Comparison of ENCODE assay signal across 12 cellular contexts in the genomic region with DNA sequence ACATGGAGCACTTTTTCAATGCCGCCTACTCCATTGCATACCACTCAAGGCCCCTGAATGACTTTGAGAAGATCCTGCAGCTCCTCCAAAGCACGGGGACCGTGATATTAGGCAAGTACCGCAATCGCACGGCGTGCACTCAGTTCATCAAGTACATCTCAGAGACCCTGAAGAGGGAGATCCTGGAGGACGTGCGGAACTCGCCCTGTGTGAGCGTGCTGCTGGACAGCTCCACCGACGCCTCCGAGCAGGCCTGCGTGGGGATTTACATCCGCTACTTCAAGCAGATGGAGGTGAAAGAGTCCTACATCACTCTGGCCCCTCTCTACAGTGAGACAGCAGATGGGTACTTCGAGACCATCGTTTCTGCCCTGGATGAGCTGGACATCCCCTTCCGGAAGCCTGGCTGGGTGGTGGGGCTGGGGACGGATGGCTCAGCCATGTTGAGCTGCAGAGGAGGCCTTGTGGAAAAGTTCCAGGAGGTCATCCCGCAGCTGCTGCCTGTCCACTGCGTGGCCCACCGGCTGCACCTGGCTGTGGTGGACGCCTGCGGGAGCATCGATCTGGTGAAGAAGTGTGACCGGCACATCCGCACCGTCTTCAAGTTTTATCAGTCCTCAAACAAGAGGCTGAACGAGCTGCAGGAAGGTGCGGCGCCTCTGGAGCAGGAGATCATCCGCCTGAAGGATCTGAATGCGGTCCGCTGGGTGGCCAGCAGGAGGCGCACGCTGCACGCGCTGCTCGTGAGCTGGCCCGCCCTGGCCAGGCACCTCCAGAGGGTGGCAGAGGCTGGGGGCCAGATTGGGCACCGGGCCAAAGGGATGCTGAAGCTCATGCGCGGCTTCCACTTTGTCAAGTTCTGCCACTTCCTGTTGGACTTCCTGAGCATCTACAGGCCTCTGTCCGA. TPM values are rescaled to one million over a fixed set of nuclear protein-coding genes. Genes with fewer than 3 reads are reported as not detected.
DNase-seq lines count a peak whose midpoint lies in the region; ATAC-seq and TF ChIP-seq lines count a peak whose summit lies in the region.
"Had no signal": no experiment of that assay in that cellular context is flagged by ENCODE, and none has a peak within 500 bp of the region (broad histone marks: within the 10 kb centered on the region; RNA-seq: fewer than 3 reads in every experiment).

No MANE protein-coding gene starts in this region.

- H2AFZ ChIP-seq in neural progenitor cell (replicated peaks) = no peak overlapping the region

- H3K9ac ChIP-seq in endodermal cell (ENCODE audit: extremely low read depth, low read length, poor library complexity, severe bottlenecking) (no peak overlapping the region), neural progenitor cell (no peak overlapping the region)

- H3F3A ChIP-seq in neural progenitor cell (ENCODE audit: low read depth) = no peaks in the 10 kb centered on the region

- no peaks in the 10 kb centered on the region for H3K36me3 ChIP-seq in endodermal cell (ENCODE audit: control insufficient read depth, insufficient read depth, low read length)
- H3K36me3 ChIP-seq in neural progenitor cell = no peaks in the 10 kb centered on the region

- H3K36me3 Mint-ChIP-seq in HFFc6 (ENCODE audit: low read depth) (no peaks in the 10 kb centered on the region), endodermal cell (ENCODE audit: low read depth) (no peaks in the 10 kb centered on the region), neural progenitor cell (peaks cover 16% of the 10 kb centered on the region)

- no peaks in the 10 kb centered on the region for H4K20me1 ChIP-seq in neural progenitor cell (ENCODE audit: low read depth)

- H3K4me2 ChIP-seq in neural progenitor cell = no peak overlapping the region

- H3K4me1 ChIP-seq in endodermal cell (ENCODE audit: control insufficient read depth, insufficient read depth, low read length) (no peaks in the 10 kb centered on the region), neural progenitor cell (no peaks in the 10 kb centered on the region)

- H3K79me2 ChIP-seq in neural progenitor cell (ENCODE audit: low read depth) = no peaks in the 10 kb centered on the region

- H3K9me3 ChIP-seq in endodermal cell (ENCODE audit: control insufficient read depth, low read length) = no peaks in the 10 kb centered on the region
- H3K9me3 ChIP-seq in neural progenitor cell (ENCODE audit: low read depth) = no peaks in the 10 kb centered on the region
- H3K9me3 ChIP-seq: upper lobe of left lung had no signal

- WGBS in endodermal cell (ENCODE audit: insufficient coverage in 1 of 2, insufficient read length in 1 of 2), 2 experiments = 81 to 85% methylated on average over 40 to 45 of the region's 45 CpGs

- H3K27me3 ChIP-seq in endodermal cell (ENCODE audit: control insufficient read depth, insufficient read depth, low read length, poor library complexity, severe bottlenecking) (no peaks in the 10 kb centered on the region), neural progenitor cell (no peaks in the 10 kb centered on the region)
- H3K27me3 ChIP-seq: upper lobe of left lung had no signal

- no peak overlapping the region for H3K27ac ChIP-seq in endodermal cell (ENCODE audit: low read depth, low read length)
- H3K27ac ChIP-seq in neural progenitor cell = no peak overlapping the region
- H3K27ac ChIP-seq: upper lobe of left lung had no signal

- H3K27ac Mint-ChIP-seq in HFFc6 = no peak overlapping the region
- no peak overlapping the region for H3K27ac Mint-ChIP-seq in endodermal cell
- no peak overlapping the region for H3K27ac Mint-ChIP-seq in neural progenitor cell

- no peak overlapping the region for H3K4me3 ChIP-seq in endodermal cell (ENCODE audit: low read length)
- H3K4me3 ChIP-seq in neural progenitor cell = no peak overlapping the region
- H3K4me3 ChIP-seq: upper lobe of left lung had no signal

- no peak for ATAC-seq in GM18858 (IDR thresholded peaks at IDR 0.05; ENCODE audit: unreplicated experiment)

- DNase-seq in DMS53 (lab: John Stamatoyannopoulos, UW) (peak; percentile 24), DMS53 treated with DMSO at 0.1 percent for 48 hours (lab: John Stamatoyannopoulos, UW; ENCODE audit: unreplicated experiment) (no peak), HFFc6 (no peak), endodermal cell (peak; percentile 88), neural progenitor cell (ENCODE audit: low spot score) (peak; percentile 71), DMS153 treated with DMSO at 0.1 percent for 48 hours (lab: John Stamatoyannopoulos, UW; ENCODE audit: unreplicated experiment) (no peak), COLO829 (ENCODE audit: low spot score) (no peak)
- DNase-seq: 8988T, naive B cell, NCI-H1092 had no signal

- TF ChIP-seq CTCF in HFFc6 (IDR thresholded peaks at IDR 0.05) (peak; percentile 60), endodermal cell (conservative IDR thresholded peaks at IDR 0.05) (peak; percentile 99), neural progenitor cell (IDR thresholded peaks at IDR 0.05) (peak; percentile 87)

- no peaks in the 10 kb centered on the region for H3K9me3 Mint-ChIP-seq in HFFc6
- no peaks in the 10 kb centered on the region for H3K9me3 Mint-ChIP-seq in endodermal cell
- no peaks in the 10 kb centered on the region for H3K9me3 Mint-ChIP-seq in neural progenitor cell
- H3K9me3 Mint-ChIP-seq: naive B cell had no signal

- no peak overlapping the region for H3K4me3 Mint-ChIP-seq in HFFc6
- H3K4me3 Mint-ChIP-seq in endodermal cell = no peak overlapping the region
- H3K4me3 Mint-ChIP-seq in neural progenitor cell = no peak overlapping the region

- no peaks in the 10 kb centered on the region; the same call in 1 of the 2 replicates for H3K27me3 Mint-ChIP-seq in HFFc6 (ENCODE audit: insufficient read depth)
- H3K27me3 Mint-ChIP-seq in endodermal cell (ENCODE audit: insufficient read depth) = peaks cover 8% of the 10 kb centered on the region
- H3K27me3 Mint-ChIP-seq in neural progenitor cell (ENCODE audit: insufficient read depth, low read depth) = peaks cover 2% of the 10 kb centered on the region
- H3K27me3 Mint-ChIP-seq: naive B cell had no signal

- peaks cover 8% of the 10 kb centered on the region for H3K4me1 Mint-ChIP-seq in HFFc6 (ENCODE audit: low read depth)
- peaks cover 3% of the 10 kb centered on the region for H3K4me1 Mint-ChIP-seq in endodermal cell
- H3K4me1 Mint-ChIP-seq in neural progenitor cell = peaks cover 6% of the 10 kb centered on the region

RNA-seq across cellular contexts. Expression of gene ATP6V0E2, which starts 12.7 kb away (rescaled TPM):
- total RNA-seq in HFFc6 (2021; fragmentation: NEBNext Ultra II Directional; extraction: Animal tissue kit (Norgen Biotek cat#: 25700)) = 10 to 100 TPM; 40.9 to 54.8 (median 48.0) TPM
- total RNA-seq in endodermal cell = 10 to 100 TPM; 15.3 to 16.1 TPM
- polyA plus RNA-seq in endodermal cell (2013, experiment 1 of 2) = 30.6 TPM
- 28.9 TPM for polyA plus RNA-seq in endodermal cell (2013, experiment 2 of 2)
- total RNA-seq in neural progenitor cell (ENCODE audit: low replicate concordance) = 14.6 and 45.2 TPM in 2 replicates

RNA-seq across cellular contexts. Expression of gene ZNF862, which starts 22.9 kb away (rescaled TPM):
- 1 to 10 TPM; 5.2 to 8.2 (median 6.9) TPM for total RNA-seq in HFFc6 (2021; fragmentation: NEBNext Ultra II Directional; extraction: Animal tissue kit (Norgen Biotek cat#: 25700))
- 10 to 100 TPM in 1 of 2 donors, 1 to 10 TPM in 1; 8.3 to 15.6 TPM for total RNA-seq in endodermal cell
- 8.8 TPM for polyA plus RNA-seq in endodermal cell (2013, experiment 1 of 2)
- 8.9 TPM for polyA plus RNA-seq in endodermal cell (2013, experiment 2 of 2)
- total RNA-seq in neural progenitor cell (ENCODE audit: low replicate concordance) = 5.9 and 12.6 TPM in 2 replicates

Comparison
In these comparisons a context has a peak if more than half of its experiments do, and no peak if none do; other contexts are left out.
1. DNase-seq: peak in DMS53 (single experiment), endodermal cell (single experiment) and neural progenitor cell (single experiment); none in DMS53 treated with DMSO at 0.1 percent for 48 hours (single experiment), HFFc6 (single experiment), DMS153 treated with DMSO at 0.1 percent for 48 hours (single experiment) and COLO829 (single experiment).
2. Peak in every context shown above with its lines, with median percentiles within 50 percentile points of each other: CTCF ChIP-seq.